In genomic region chr3:150454085-150454484, GRCh38 we compare ENCODE assay signal across 24 cellular contexts. TPM values are rescaled to one million over a fixed set of nuclear protein-coding genes. Genes with fewer than 3 reads are reported as not detected.
A peak's percentile ranks its signal among the peaks of the same experiment; 100 is the strongest.
DNase-seq lines count a peak whose midpoint lies in the region; ATAC-seq and TF ChIP-seq lines count a peak whose summit lies in the region.
"Had no signal": no experiment of that assay in that cellular context is flagged by ENCODE, and none has a peak within 500 bp of the region (broad histone marks: within the 10 kb centered on the region; RNA-seq: fewer than 3 reads in every experiment).

No MANE protein-coding gene starts in this region.

- peak; percentile 36 for DNase-seq in DMS 273 (lab: John Stamatoyannopoulos, UW; ENCODE audit: unreplicated experiment)
- DNase-seq in DMS 273 treated with DMSO at 0.1 percent for 48 hours (lab: John Stamatoyannopoulos, UW) = no peak
- no peak for DNase-seq in Panc1 (ENCODE audit: low read depth, low spot score)
- DNase-seq in glutamatergic neuron = no peak
- no peak for DNase-seq in activated naive CD8-positive, alpha-beta T cell treated with anti-CD3 and anti-CD28 coated beads, Interleukin-2, amount 50 U/mL, for 24 hours
- DNase-seq in activated T-helper 1 cell treated with anti-CD3 and anti-CD28 coated beads, Interleukin-12 subunit alpha, Interleukin-12 subunit beta, Interleukin-2, Interleukin-4 antibody, amounts not matched to agents 30 ng/mL and 10 ng/mL and 1 ng/mL, durations not matched to agents 14 hours and 24 hours and 36 hours (ENCODE audit: low spot score) = no peak
- DNase-seq in mesendoderm = no peak
- DNase-seq in head of caudate nucleus = no peak
- DNase-seq: ACHN; CD4-positive, alpha-beta T cell; COR-L47; DND-41; GDM1; GOT3; MG63; NCI-H1417; NCI-H1694 treated with DMSO at 0.1 percent for 48 hours; NCI-H82; Peyer's patch had no signal

- H2BK5ac ChIP-seq in mesendoderm (ENCODE audit: low read length) = no peak overlapping the region

- no peak overlapping the region for H3K4me2 ChIP-seq in mesendoderm (ENCODE audit: low read length)
- H3K4me2 ChIP-seq: BLaER1 had no signal

- no peak overlapping the region for H3K56ac ChIP-seq in mesendoderm (ENCODE audit: low read length)

- H4K8ac ChIP-seq in mesendoderm (ENCODE audit: low read depth, low read length) = no peak overlapping the region

- H3K36me3 ChIP-seq in Panc1 (ENCODE audit: control insufficient read depth, insufficient read depth, low read length) (peaks cover 19% of the 10 kb centered on the region; the same call in 1 of the 2 replicates), mesendoderm (ENCODE audit: control insufficient read depth, insufficient read depth, low read length) (peaks cover 2% of the 10 kb centered on the region)

- no peak overlapping the region for H3K4ac ChIP-seq in mesendoderm (ENCODE audit: low read depth, low read length)

- no peak overlapping the region for H2BK120ac ChIP-seq in mesendoderm (ENCODE audit: low read depth, low read length)

- CTCF ChIA-PET in Panc1 (lab: Charles Lee) = interaction anchor here (1.0 kb wide), 1 partner anchor 164 kb away, joined by 5 read pairs; no protein-coding TSS in a partner anchor

- in situ Hi-C loops in Panc1 (cut with HindIII; ENCODE audit: low pct_unique_long_range_greater_than_20kb, low sequenced_read_pairs) = no loop called here

- H3K18ac ChIP-seq in mesendoderm (ENCODE audit: low read length) = no peak overlapping the region

- H3K4me3 Mint-ChIP-seq in glutamatergic neuron (ENCODE audit: unreplicated experiment) = no peak overlapping the region
- no peak overlapping the region for H3K4me3 Mint-ChIP-seq in activated naive CD8-positive, alpha-beta T cell treated with anti-CD3 and anti-CD28 coated beads, Interleukin-2, amount 50 U/mL, for 24 hours
- H3K4me3 Mint-ChIP-seq in activated T-helper 1 cell treated with anti-CD3 and anti-CD28 coated beads, Interleukin-12 subunit alpha, Interleukin-12 subunit beta, Interleukin-2, Interleukin-4 antibody, amounts not matched to agents 30 ng/mL and 10 ng/mL and 1 ng/mL, durations not matched to agents 14 hours and 24 hours and 36 hours = no peak overlapping the region
- H3K4me3 Mint-ChIP-seq: CD4-positive, alpha-beta T cell had no signal

- H4K5ac ChIP-seq in mesendoderm (ENCODE audit: low read length) = no peak overlapping the region

- H2BK15ac ChIP-seq in mesendoderm (replicated peaks; ENCODE audit: low read depth) = no peak overlapping the region

- H3K27ac ChIP-seq in Panc1 (ENCODE audit: low read length) (no peak overlapping the region), mesendoderm (ENCODE audit: low read depth, low read length) (no peak overlapping the region)
- H3K27ac ChIP-seq: 22Rv1, BLaER1, Peyer's patch, SJSA1 had no signal

- no peak overlapping the region for H3K9ac ChIP-seq in mesendoderm (ENCODE audit: low read length)
- H3K9ac ChIP-seq: BLaER1 had no signal

- no peaks in the 10 kb centered on the region for H3K27me3 ChIP-seq in Panc1 (ENCODE audit: control insufficient read depth, insufficient read depth, low read length)
- no peaks in the 10 kb centered on the region for H3K27me3 ChIP-seq in mesendoderm (ENCODE audit: insufficient read depth, low read length, poor library complexity)
- H3K27me3 ChIP-seq: BLaER1, MG63, Peyer's patch, SJSA1 had no signal

- H3K27me3 Mint-ChIP-seq in glutamatergic neuron (ENCODE audit: unreplicated experiment) = no peaks in the 10 kb centered on the region
- H3K27me3 Mint-ChIP-seq in activated naive CD8-positive, alpha-beta T cell treated with anti-CD3 and anti-CD28 coated beads, Interleukin-2, amount 50 U/mL, for 24 hours = no peaks in the 10 kb centered on the region
- no peaks in the 10 kb centered on the region for H3K27me3 Mint-ChIP-seq in activated T-helper 1 cell treated with anti-CD3 and anti-CD28 coated beads, Interleukin-12 subunit alpha, Interleukin-12 subunit beta, Interleukin-2, Interleukin-4 antibody, amounts not matched to agents 30 ng/mL and 10 ng/mL and 1 ng/mL, durations not matched to agents 14 hours and 24 hours and 36 hours (ENCODE audit: insufficient read depth)
- H3K27me3 Mint-ChIP-seq: CD4-positive, alpha-beta T cell had no signal

- peak overlapping the region; percentile 13 for H3K27ac Mint-ChIP-seq in glutamatergic neuron (ENCODE audit: unreplicated experiment)
- H3K27ac Mint-ChIP-seq in activated naive CD8-positive, alpha-beta T cell treated with anti-CD3 and anti-CD28 coated beads, Interleukin-2, amount 50 U/mL, for 24 hours = no peak overlapping the region
- H3K27ac Mint-ChIP-seq in activated T-helper 1 cell treated with anti-CD3 and anti-CD28 coated beads, Interleukin-12 subunit alpha, Interleukin-12 subunit beta, Interleukin-2, Interleukin-4 antibody, amounts not matched to agents 30 ng/mL and 10 ng/mL and 1 ng/mL, durations not matched to agents 14 hours and 24 hours and 36 hours = no peak overlapping the region
- H3K27ac Mint-ChIP-seq: CD4-positive, alpha-beta T cell had no signal

- no peaks in the 10 kb centered on the region for H3K9me3 ChIP-seq in Panc1 (ENCODE audit: control insufficient read depth, insufficient read depth, low read depth, low read length)
- H3K9me3 ChIP-seq: BLaER1, MG63, Peyer's patch, SJSA1 had no signal

- H3K4me1 ChIP-seq in Panc1 (ENCODE audit: control insufficient read depth, insufficient read depth, low read length) = peaks cover 52% of the 10 kb centered on the region
- no peaks in the 10 kb centered on the region for H3K4me1 ChIP-seq in mesendoderm (ENCODE audit: control insufficient read depth, low read depth, low read length)
- H3K4me1 ChIP-seq: BLaER1 had no signal

- peaks cover 1% of the 10 kb centered on the region for H3K79me1 ChIP-seq in mesendoderm (ENCODE audit: low read length)

- POLR2A ChIA-PET in Panc1 (lab: Charles Lee) = no interaction called here

- BruUV-seq in Panc1 (replicated peaks; lab: Mats Ljungman, UMichigan) = no TSS peak

- no peaks in the 10 kb centered on the region for H3K36me3 Mint-ChIP-seq in glutamatergic neuron (ENCODE audit: unreplicated experiment)
- H3K36me3 Mint-ChIP-seq in activated naive CD8-positive, alpha-beta T cell treated with anti-CD3 and anti-CD28 coated beads, Interleukin-2, amount 50 U/mL, for 24 hours (ENCODE audit: low read depth) = peaks cover 19% of the 10 kb centered on the region
- peaks cover 12% of the 10 kb centered on the region for H3K36me3 Mint-ChIP-seq in activated T-helper 1 cell treated with anti-CD3 and anti-CD28 coated beads, Interleukin-12 subunit alpha, Interleukin-12 subunit beta, Interleukin-2, Interleukin-4 antibody, amounts not matched to agents 30 ng/mL and 10 ng/mL and 1 ng/mL, durations not matched to agents 14 hours and 24 hours and 36 hours (ENCODE audit: low read depth)

- 0 out of 2 replicates have a peak, but pooled peaks have one; percentile 10 for ATAC-seq in Panc1
- no peak for ATAC-seq in activated naive CD8-positive, alpha-beta T cell treated with anti-CD3 and anti-CD28 coated beads, Interleukin-2, amount 50 U/mL, for 24 hours
- ATAC-seq: HCT116, K562 had no signal

- WGBS in mesendoderm (ENCODE audit: extremely low coverage, insufficient coverage, low lambda C conversion rate) = no CpG with 5 or more reads among the region's 2 CpGs

- no peak overlapping the region for H2AK5ac ChIP-seq in mesendoderm (ENCODE audit: low read length)

- no peak overlapping the region for H3K23ac ChIP-seq in mesendoderm (ENCODE audit: low read length)

- intact Hi-C loops in Panc1 (cut with micrococcal nuclease; ENCODE audit: unreplicated experiment) = no loop called here
- intact Hi-C loops in activated T-helper 1 cell treated with anti-CD3 and anti-CD28 coated beads, Interleukin-12 subunit alpha, Interleukin-12 subunit beta, Interleukin-2, Interleukin-4 antibody, amounts not matched to agents 30 ng/mL and 10 ng/mL and 1 ng/mL, durations not matched to agents 14 hours and 24 hours and 36 hours (cut with micrococcal nuclease) = no loop called here
- intact Hi-C loops in head of caudate nucleus (cut with DNase I) = no loop called here

- H3K79me2 ChIP-seq in mesendoderm (ENCODE audit: control insufficient read depth, insufficient read depth, low read length) = peaks cover 4% of the 10 kb centered on the region

- H3K4me3 ChIP-seq in Panc1 (ENCODE audit: low read depth in 2 of 2, low read length in 2 of 2) (no peak overlapping the region), mesendoderm (ENCODE audit: low read length) (no peak overlapping the region)
- H3K4me3 ChIP-seq: BLaER1, K562, MG63, Peyer's patch, SJSA1 had no signal

- TF ChIP-seq CTCF in Panc1 (IDR thresholded peaks at IDR 0.05) (no peak), glutamatergic neuron (IDR thresholded peaks at IDR 0.05; ENCODE audit: partially characterized antibody, unreplicated experiment) (no peak)

- H3K9me3 Mint-ChIP-seq in glutamatergic neuron (ENCODE audit: unreplicated experiment) = no peaks in the 10 kb centered on the region
- no peaks in the 10 kb centered on the region for H3K9me3 Mint-ChIP-seq in activated naive CD8-positive, alpha-beta T cell treated with anti-CD3 and anti-CD28 coated beads, Interleukin-2, amount 50 U/mL, for 24 hours
- H3K9me3 Mint-ChIP-seq in activated T-helper 1 cell treated with anti-CD3 and anti-CD28 coated beads, Interleukin-12 subunit alpha, Interleukin-12 subunit beta, Interleukin-2, Interleukin-4 antibody, amounts not matched to agents 30 ng/mL and 10 ng/mL and 1 ng/mL, durations not matched to agents 14 hours and 24 hours and 36 hours = no peaks in the 10 kb centered on the region
- H3K9me3 Mint-ChIP-seq: CD4-positive, alpha-beta T cell had no signal

- H3K4me1 Mint-ChIP-seq in glutamatergic neuron (ENCODE audit: low read depth, unreplicated experiment) = peaks cover 10% of the 10 kb centered on the region
- H3K4me1 Mint-ChIP-seq in activated naive CD8-positive, alpha-beta T cell treated with anti-CD3 and anti-CD28 coated beads, Interleukin-2, amount 50 U/mL, for 24 hours = peaks cover 8% of the 10 kb centered on the region
- H3K4me1 Mint-ChIP-seq in activated T-helper 1 cell treated with anti-CD3 and anti-CD28 coated beads, Interleukin-12 subunit alpha, Interleukin-12 subunit beta, Interleukin-2, Interleukin-4 antibody, amounts not matched to agents 30 ng/mL and 10 ng/mL and 1 ng/mL, durations not matched to agents 14 hours and 24 hours and 36 hours (ENCODE audit: low read depth) = peaks cover 12% of the 10 kb centered on the region

RNA-seq across cellular contexts. Expression of gene TSC22D2, which starts 46.0 kb away (rescaled TPM):
- total RNA-seq in Panc1 (2021; ENCODE audit: unreplicated experiment) (43.1 TPM), glutamatergic neuron (ENCODE audit: unreplicated experiment) (87.3 TPM)
- 16.4 TPM for polyA plus RNA-seq in Panc1 (2012; ENCODE audit: insufficient read length)
- total RNA-seq in activated T-helper 1 cell treated with anti-CD3 and anti-CD28 coated beads, Interleukin-12 subunit alpha, Interleukin-12 subunit beta, Interleukin-2, Interleukin-4 antibody, amounts not matched to agents 30 ng/mL and 10 ng/mL and 1 ng/mL, durations not matched to agents 14 hours and 24 hours and 36 hours = 21.3 and 22.7 TPM in 2 replicates
- polyA plus RNA-seq in mesendoderm (2013, experiment 1 of 2) = 17.9 TPM
- 18.6 TPM for polyA plus RNA-seq in mesendoderm (2013, experiment 2 of 2)
